ENCODE assay signal across 23 cellular contexts in genomic region chr17:27449541-27449940, GRCh38.
"Had no signal": no experiment of that assay in that cellular context is flagged by ENCODE, and none has a peak within 500 bp of the region (broad histone marks: within the 10 kb centered on the region; RNA-seq: fewer than 3 reads in every experiment).

No MANE protein-coding gene starts in this region.

- H3K9me3 ChIP-seq: adrenal gland, ascending aorta, breast epithelium, lower lobe of right lung, spleen, tibial artery had no signal

- ATAC-seq: activated CD4-positive, alpha-beta T cell treated with anti-CD3 and anti-CD28 coated beads for 36 hours; activated T-helper 17 cell treated with anti-CD3 and anti-CD28 coated beads, Interleukin-2, amount 50 U/mL, for 72 hours; left lobe of liver; lower lobe of right lung; naive thymus-derived CD4-positive, alpha-beta T cell had no signal

- H3K27ac ChIP-seq: adrenal gland, ascending aorta, breast epithelium, coronary artery, epithelial cell of prostate, lower lobe of right lung, spleen, tibial artery had no signal

- H3K4me1 ChIP-seq: ascending aorta, breast epithelium, lower lobe of right lung, tibial artery had no signal

- H3K4me3 ChIP-seq: adrenal gland, ascending aorta, breast epithelium, coronary artery, lower lobe of right lung, spleen, tibial artery had no signal

- DNase-seq: activated B cell treated with CpG ODN at 0.5 μM for 24 hours; activated CD4-positive, alpha-beta T cell treated with anti-CD3 and anti-CD28 coated beads for 36 hours; activated CD4-positive, alpha-beta T cell treated with anti-CD3 and anti-CD28 coated beads, Interleukin-2, amount 50 U/mL, for 4 hours; activated CD8-positive, alpha-beta memory T cell treated with anti-CD3 and anti-CD28 coated beads for 24 hours; activated CD8-positive, alpha-beta memory T cell treated with anti-CD3 and anti-CD28 coated beads, Interleukin-2, amount 50 U/mL, for 4 hours; activated T-cell treated with anti-CD3 and anti-CD28 coated beads, Interleukin-2, amount 50 U/mL, for 24 hours; adrenal gland; cerebellar nuclear complex; foreskin fibroblast; immature natural killer cell; lower lobe of right lung; naive thymus-derived CD4-positive, alpha-beta T cell; spleen; stimulated activated CD4-positive, alpha-beta T cell treated with anti-CD3 and anti-CD28 coated beads, Interleukin-4, amount 100 ng/mL, for 1 hour; stimulated activated naive CD4-positive, alpha-beta T cell; T-helper 1 cell; tibial artery had no signal

- H3K27me3 ChIP-seq: adrenal gland, ascending aorta, breast epithelium, spleen, tibial artery had no signal

- H3K36me3 ChIP-seq: adrenal gland, ascending aorta, breast epithelium, lower lobe of right lung, spleen, tibial artery had no signal
